8 cellular contexts compared by ENCODE assay signal in genomic region chr11:17384002-17384511, GRCh38.
DNase-seq lines count a peak whose midpoint lies in the region; ATAC-seq lines count a peak whose summit lies in the region.

No MANE protein-coding gene starts in this region.

- ATAC-seq in HG02759 (IDR thresholded peaks at IDR 0.05; ENCODE audit: unreplicated experiment) (peak; percentile 71), HG02973 (IDR thresholded peaks at IDR 0.05; ENCODE audit: unreplicated experiment) (no peak)
- ATAC-seq in activated CD4-positive, CD25-positive, alpha-beta regulatory T cell treated with anti-CD3 and anti-CD28 coated beads, Interleukin-2, amount 50 U/mL, for 24 hours, result peak; percentile 41 to 48
- ATAC-seq in central memory CD8-positive, alpha-beta T cell (replicated peaks; ENCODE audit: extremely low read depth, poor library complexity, severe bottlenecking), result peak; percentile 51

- H3K4me1 Mint-ChIP-seq in central memory CD8-positive, alpha-beta T cell, result no peaks in the 10 kb centered on the region

- no peak overlapping the region for H3K4me3 Mint-ChIP-seq in central memory CD8-positive, alpha-beta T cell

- H3K9me3 Mint-ChIP-seq in central memory CD8-positive, alpha-beta T cell, result no peaks in the 10 kb centered on the region

- no peak overlapping the region for H3K27ac Mint-ChIP-seq in central memory CD8-positive, alpha-beta T cell (ENCODE audit: low read depth)

- peaks cover 2% of the 10 kb centered on the region for H3K36me3 Mint-ChIP-seq in central memory CD8-positive, alpha-beta T cell (ENCODE audit: insufficient read depth)

- no peaks in the 10 kb centered on the region for H3K27me3 Mint-ChIP-seq in central memory CD8-positive, alpha-beta T cell

- DNase-seq in EL (peak; percentile 77), NCI-H2196 treated with DMSO at 0.1 percent for 48 hours (lab: John Stamatoyannopoulos, UW; ENCODE audit: unreplicated experiment) (peak; percentile 47), left kidney (ENCODE audit: low read depth, low spot score) (peak; percentile 96)
- peak; percentile 46 to 63 for DNase-seq in central memory CD8-positive, alpha-beta T cell (ENCODE audit: low spot score in 2 of 2)
- peak; percentile 78 for DNase-seq in stimulated activated CD4-positive, alpha-beta T cell treated with anti-CD3 and anti-CD28 coated beads, Interleukin-4, amount 100 ng/mL, for 24 hours
